In the genomic region with DNA sequence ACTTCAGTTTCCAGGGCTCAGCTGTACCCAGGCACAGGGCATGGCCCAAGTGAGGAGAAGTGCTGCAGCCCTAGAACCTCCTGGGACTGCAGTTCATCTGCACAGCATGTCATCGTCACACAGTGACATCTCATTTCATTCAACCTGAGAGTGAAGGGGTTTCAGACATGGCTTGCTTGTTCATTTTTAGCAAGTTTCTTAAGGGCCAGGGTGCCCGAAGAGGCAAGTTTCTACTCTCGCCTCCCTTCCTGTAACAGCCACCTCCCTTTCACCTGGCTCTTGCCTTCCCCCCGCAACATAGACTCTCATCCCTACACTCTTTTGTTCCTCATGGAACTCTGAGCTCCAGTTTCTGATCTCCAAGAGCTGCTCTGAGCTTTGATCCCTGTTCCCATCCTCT, we compare ENCODE assay signal across 10 cellular contexts.
DNase-seq lines count a peak whose midpoint lies in the region; ATAC-seq and TF ChIP-seq lines count a peak whose summit lies in the region.
"Had no signal": no experiment of that assay in that cellular context is flagged by ENCODE, and none has a peak within 500 bp of the region (broad histone marks: within the 10 kb centered on the region; RNA-seq: fewer than 3 reads in every experiment).

No MANE protein-coding gene starts in this region.

- H3K4me1 ChIP-seq in smooth muscle cell (ENCODE audit: low read depth) (peaks cover 42% of the 10 kb centered on the region), Karpas-422 (ENCODE audit: low read length) (no peaks in the 10 kb centered on the region)

- WGBS in smooth muscle cell (ENCODE audit: low lambda C conversion rate), result 95% methylated on average over 4 of the region's 4 CpGs

- no peak overlapping the region for H3K4me2 ChIP-seq in smooth muscle cell
- H3K4me2 ChIP-seq in Karpas-422 (ENCODE audit: low read depth, low read length, poor library complexity, severe bottlenecking), result no peak overlapping the region

- H3F3A ChIP-seq in smooth muscle cell (ENCODE audit: low read depth), result peaks cover 11% of the 10 kb centered on the region

- H3K36me3 ChIP-seq in smooth muscle cell (ENCODE audit: low read depth) (no peaks in the 10 kb centered on the region), Karpas-422 (ENCODE audit: insufficient read depth, low read length) (no peaks in the 10 kb centered on the region)

- H3K27me3 ChIP-seq in smooth muscle cell (ENCODE audit: low read depth), result no peaks in the 10 kb centered on the region
- H3K27me3 ChIP-seq in Karpas-422 (ENCODE audit: low read length), result no peaks in the 10 kb centered on the region

- H3K79me2 ChIP-seq in smooth muscle cell (ENCODE audit: low read depth), result peaks cover 14% of the 10 kb centered on the region
- no peaks in the 10 kb centered on the region for H3K79me2 ChIP-seq in Karpas-422 (ENCODE audit: low read length)

- no peak overlapping the region for H2AFZ ChIP-seq in smooth muscle cell (ENCODE audit: low read depth)
- H2AFZ ChIP-seq in Karpas-422 (ENCODE audit: low read length), result no peak overlapping the region

- H3K27ac ChIP-seq in smooth muscle cell (ENCODE audit: low read depth) (no peak overlapping the region), Karpas-422 (ENCODE audit: low read length) (no peak overlapping the region)

- H3K4me3 ChIP-seq in smooth muscle cell (no peak overlapping the region), Karpas-422 (ENCODE audit: low read length) (no peak overlapping the region)

- H4K20me1 ChIP-seq in smooth muscle cell (ENCODE audit: low read depth), result peaks cover 1% of the 10 kb centered on the region
- no peaks in the 10 kb centered on the region for H4K20me1 ChIP-seq in Karpas-422 (ENCODE audit: insufficient read depth, low read depth, low read length)

- H3K9me3 ChIP-seq in smooth muscle cell (replicated peaks; ENCODE audit: low read depth), result no peaks in the 10 kb centered on the region
- no peaks in the 10 kb centered on the region for H3K9me3 ChIP-seq in Karpas-422 (ENCODE audit: low read length)

- no peaks in the 10 kb centered on the region for H3K9me2 ChIP-seq in Karpas-422 (replicated peaks; ENCODE audit: insufficient read depth, low read length)

- H3K9ac ChIP-seq in smooth muscle cell (ENCODE audit: low read depth), result no peak overlapping the region
- H3K9ac ChIP-seq in Karpas-422 (ENCODE audit: low read length), result no peak overlapping the region

- ATAC-seq in HG02610 (IDR thresholded peaks at IDR 0.05; ENCODE audit: unreplicated experiment) (peak; percentile 81), HG03439 (IDR thresholded peaks at IDR 0.05; ENCODE audit: unreplicated experiment) (peak; percentile 85)
- ATAC-seq: naive thymus-derived CD8-positive, alpha-beta T cell had no signal

- TF ChIP-seq CTCF in GM10266 (IDR thresholded peaks at IDR 0.05; ENCODE audit: control insufficient read depth, insufficient read depth, low read depth, missing control alignments), result no peak
- TF ChIP-seq CTCF in smooth muscle cell (IDR thresholded peaks at IDR 0.05; ENCODE audit: borderline replicate concordance, insufficient read depth, poor library complexity, severe bottlenecking), result no peak

- DNase-seq in GM10266 (ENCODE audit: extremely low spot score) (peak; percentile 34), GM19238 (ENCODE audit: insufficient read length, low spot score) (peak; percentile 2), AML-193 (lab: John Stamatoyannopoulos, UW) (no peak), smooth muscle cell (lab: John Stamatoyannopoulos, UW; ENCODE audit: unreplicated experiment) (no peak), Karpas-422 (no peak)
- DNase-seq in NK-92 treated with Interleukin-12 subunit alpha and Interleukin-12 subunit beta, amount 100 ng/mL, for 24 hours (lab: John Stamatoyannopoulos, UW), result no peak
- DNase-seq: activated CD4-positive, alpha-beta memory T cell treated with anti-CD3 and anti-CD28 coated beads for 36 hours; naive thymus-derived CD8-positive, alpha-beta T cell had no signal

Comparison
In these comparisons a context has a peak if more than half of its experiments do, and no peak if none do; other contexts are left out.
1. DNase-seq: peak in GM10266 (single experiment) and GM19238 (single experiment); none in AML-193 (0 of 2), smooth muscle cell (single experiment), Karpas-422 (single experiment) and NK-92 treated with Interleukin-12 subunit alpha and Interleukin-12 subunit beta, amount 100 ng/mL, for 24 hours (single experiment).